Comparison of ENCODE assay signal across 11 cellular contexts in the genomic region with DNA sequence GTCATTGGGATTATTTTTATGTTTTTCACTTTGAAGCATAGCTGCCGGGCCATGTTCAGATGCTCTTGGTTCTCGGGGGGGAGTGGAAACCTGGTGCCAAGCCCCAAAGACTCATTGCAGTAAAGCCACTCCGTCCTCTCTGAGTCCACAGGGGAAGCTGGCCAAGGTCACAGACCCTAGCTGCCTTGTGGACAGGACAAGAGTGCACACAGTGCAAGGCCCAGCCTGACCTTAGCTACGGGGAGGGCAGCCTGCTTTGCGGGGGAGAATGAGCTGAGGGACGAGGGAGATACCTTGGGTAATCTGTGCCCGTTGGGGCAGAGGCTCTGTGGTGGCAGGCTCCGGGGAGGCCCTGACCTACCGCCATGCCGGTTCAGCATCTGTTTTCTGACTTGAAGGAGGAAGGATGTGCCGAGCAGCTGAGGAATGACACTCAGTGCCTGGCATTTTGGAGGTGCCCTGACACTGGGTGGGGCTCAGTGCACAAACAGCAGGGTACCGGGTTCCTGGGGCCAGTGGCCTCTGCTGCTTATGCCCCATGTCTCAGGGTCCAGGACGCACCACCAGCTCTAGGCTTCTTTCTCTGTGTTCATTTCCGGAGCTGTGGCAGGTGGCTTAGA.
A peak's percentile ranks its signal among the peaks of the same experiment; 100 is the strongest.
DNase-seq lines count a peak whose midpoint lies in the region; ATAC-seq, FAIRE-seq and TF ChIP-seq lines count a peak whose summit lies in the region.
"Had no signal": no experiment of that assay in that cellular context is flagged by ENCODE, and none has a peak within 500 bp of the region (broad histone marks: within the 10 kb centered on the region; RNA-seq: fewer than 3 reads in every experiment).

No MANE protein-coding gene starts in this region.

- H3K27me3 ChIP-seq in bronchial epithelial cell (ENCODE audit: control insufficient read depth, insufficient read depth, low read length), result no peaks in the 10 kb centered on the region
- H3K27me3 ChIP-seq in mesenchymal stem cell (ENCODE audit: control insufficient read depth in 1 of 2, insufficient read depth in 1 of 2, low read length in 2 of 2), result no peaks in the 10 kb centered on the region

- H4K8ac ChIP-seq in mesenchymal stem cell (ENCODE audit: low read length), result peak overlapping the region; percentile 0

- no peaks in the 10 kb centered on the region for H3K9me3 ChIP-seq in mesenchymal stem cell (ENCODE audit: control insufficient read depth, low read length)

- H2BK5ac ChIP-seq in mesenchymal stem cell (ENCODE audit: low read depth, low read length, poor library complexity, severe bottlenecking), result no peak overlapping the region

- WGBS in mesenchymal stem cell, result 94% methylated on average over 14 of the region's 14 CpGs

- DNase-seq in HFFc6 (no peak), bronchial epithelial cell (ENCODE audit: low read depth) (no peak), mesenchymal stem cell (no peak), substantia nigra (lab: John Stamatoyannopoulos, UW) (no peak), GOT3 (lab: John Stamatoyannopoulos, UW) (no peak), D721Med (ENCODE audit: insufficient read length, low spot score) (no peak)
- DNase-seq: activated gamma-delta T cell treated with Interleukin-2 at 50 U/mL for 16 hours, DND-41, RPMI8226 had no signal

- no peak overlapping the region for H2AFZ ChIP-seq in mesenchymal stem cell (ENCODE audit: low read depth, low read length)

- peak overlapping the region; percentile 99 for H4K91ac ChIP-seq in mesenchymal stem cell (ENCODE audit: low read length)

- H2BK12ac ChIP-seq in mesenchymal stem cell (ENCODE audit: low read length in 2 of 2), result peak overlapping the region; percentile 64 to 69

- H3K36me3 Mint-ChIP-seq in HFFc6 (ENCODE audit: low read depth), result peaks cover 38% of the 10 kb centered on the region

- peak overlapping the region in 1 of 2 experiments; percentile 38 for H3K4ac ChIP-seq in mesenchymal stem cell (ENCODE audit: low read depth in 1 of 2, low read length in 2 of 2)

- H2BK15ac ChIP-seq in mesenchymal stem cell (ENCODE audit: low read depth, poor library complexity, severe bottlenecking), result peak overlapping the region; percentile 89

- H3K14ac ChIP-seq in mesenchymal stem cell (ENCODE audit: low read length in 2 of 2), result peak overlapping the region in 1 of 2 experiments; percentile 46

- TF ChIP-seq CTCF in HFFc6 (IDR thresholded peaks at IDR 0.05) (no peak), bronchial epithelial cell (IDR thresholded peaks at IDR 0.05; ENCODE audit: insufficient read depth, low read length, severe bottlenecking) (no peak), D721Med (IDR thresholded peaks at IDR 0.05; ENCODE audit: insufficient read depth, missing control alignments) (no peak)

- peaks cover 54% of the 10 kb centered on the region for H3K4me1 ChIP-seq in mesenchymal stem cell (ENCODE audit: control insufficient read depth, insufficient read depth, low read depth, low read length)

- no peak for ATAC-seq in GM21367 (IDR thresholded peaks at IDR 0.05; ENCODE audit: unreplicated experiment)
- ATAC-seq in HG02759 (IDR thresholded peaks at IDR 0.05; ENCODE audit: unreplicated experiment), result no peak

- no peak overlapping the region for H3K4me2 ChIP-seq in mesenchymal stem cell (ENCODE audit: low read length, poor library complexity, severe bottlenecking)

- peak overlapping the region; percentile 47 to 92 for H3K18ac ChIP-seq in mesenchymal stem cell (ENCODE audit: low read depth in 1 of 2, low read length in 2 of 2)

- FAIRE-seq in bronchial epithelial cell (lab: Jason Lieb, UNC) (peak; percentile 23), D721Med (lab: Jason Lieb, UNC) (no peak)

- no peaks in the 10 kb centered on the region for H3K9me3 Mint-ChIP-seq in HFFc6

- H2AK5ac ChIP-seq in mesenchymal stem cell (ENCODE audit: low read length, severe bottlenecking), result peak overlapping the region; percentile 99

- peaks cover 4% of the 10 kb centered on the region for H3K27me3 Mint-ChIP-seq in HFFc6 (ENCODE audit: insufficient read depth)

- peak overlapping the region; percentile 36 for H2BK120ac ChIP-seq in mesenchymal stem cell (ENCODE audit: low read depth, low read length)

- no peak overlapping the region for H3K27ac ChIP-seq in mesenchymal stem cell (ENCODE audit: low read length, poor library complexity, severe bottlenecking)
- H3K27ac ChIP-seq in substantia nigra (ENCODE audit: low read depth, low read length, poor library complexity, severe bottlenecking), result peak overlapping the region; percentile 57

- no peak overlapping the region for H3K4me3 ChIP-seq in bronchial epithelial cell (ENCODE audit: low read depth, low read length)
- H3K4me3 ChIP-seq in mesenchymal stem cell (ENCODE audit: insufficient read depth in 1 of 2, low read depth in 1 of 2, low read length in 2 of 2), result no peak overlapping the region

- no peak overlapping the region for H3K23ac ChIP-seq in mesenchymal stem cell (ENCODE audit: low read length in 2 of 2)

- peak overlapping the region; percentile 28 for H3K4me3 Mint-ChIP-seq in HFFc6

- H3K27ac Mint-ChIP-seq in HFFc6, result peak overlapping the region; percentile 99

- no peak overlapping the region for H3K9ac ChIP-seq in mesenchymal stem cell (ENCODE audit: low read length)

- H3K79me1 ChIP-seq in mesenchymal stem cell (replicated peaks; ENCODE audit: low read length, poor library complexity, severe bottlenecking), result peaks cover 12% of the 10 kb centered on the region

- H3K36me3 ChIP-seq in bronchial epithelial cell (ENCODE audit: control insufficient read depth, insufficient read depth, low read length), result peaks cover 1% of the 10 kb centered on the region
- H3K36me3 ChIP-seq in mesenchymal stem cell (ENCODE audit: control insufficient read depth in 1 of 2, insufficient read depth in 2 of 2, low read depth in 1 of 2, low read length in 2 of 2), result peaks cover 22 to 44% of the 10 kb centered on the region in 2 experiments

- H3K4me1 Mint-ChIP-seq in HFFc6 (ENCODE audit: low read depth), result peaks cover 99% of the 10 kb centered on the region
